In the genomic region with DNA sequence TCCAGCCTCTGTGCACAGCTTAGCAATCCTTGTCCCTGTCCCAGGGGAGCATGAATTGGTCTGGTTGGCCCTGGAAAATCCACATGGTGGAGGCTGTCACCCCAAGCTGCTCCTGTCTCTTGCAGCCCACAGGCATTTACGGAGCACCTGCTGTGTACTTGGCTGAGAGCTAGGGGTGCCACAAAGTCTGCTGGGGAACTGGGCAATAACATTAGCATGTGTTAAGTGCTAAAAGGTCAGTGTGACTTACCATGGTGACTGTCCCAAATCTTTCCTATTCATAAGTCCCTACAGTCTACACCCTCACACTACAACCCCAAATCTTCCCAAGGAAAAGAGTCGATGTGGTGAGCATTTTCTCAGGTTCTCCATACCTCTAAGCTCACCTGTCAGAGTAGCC, we compare ENCODE assay signal across 1 cellular context.
A peak's percentile ranks its signal among the peaks of the same experiment; 100 is the strongest.
TF ChIP-seq lines count a peak whose summit lies in the region.

No MANE protein-coding gene starts in this region.

TF ChIP-seq in HEK293, 187 proteins besides CTCF, POLR2A, EP300 and RAD21:
- TF ChIP-seq, protein P1, sequence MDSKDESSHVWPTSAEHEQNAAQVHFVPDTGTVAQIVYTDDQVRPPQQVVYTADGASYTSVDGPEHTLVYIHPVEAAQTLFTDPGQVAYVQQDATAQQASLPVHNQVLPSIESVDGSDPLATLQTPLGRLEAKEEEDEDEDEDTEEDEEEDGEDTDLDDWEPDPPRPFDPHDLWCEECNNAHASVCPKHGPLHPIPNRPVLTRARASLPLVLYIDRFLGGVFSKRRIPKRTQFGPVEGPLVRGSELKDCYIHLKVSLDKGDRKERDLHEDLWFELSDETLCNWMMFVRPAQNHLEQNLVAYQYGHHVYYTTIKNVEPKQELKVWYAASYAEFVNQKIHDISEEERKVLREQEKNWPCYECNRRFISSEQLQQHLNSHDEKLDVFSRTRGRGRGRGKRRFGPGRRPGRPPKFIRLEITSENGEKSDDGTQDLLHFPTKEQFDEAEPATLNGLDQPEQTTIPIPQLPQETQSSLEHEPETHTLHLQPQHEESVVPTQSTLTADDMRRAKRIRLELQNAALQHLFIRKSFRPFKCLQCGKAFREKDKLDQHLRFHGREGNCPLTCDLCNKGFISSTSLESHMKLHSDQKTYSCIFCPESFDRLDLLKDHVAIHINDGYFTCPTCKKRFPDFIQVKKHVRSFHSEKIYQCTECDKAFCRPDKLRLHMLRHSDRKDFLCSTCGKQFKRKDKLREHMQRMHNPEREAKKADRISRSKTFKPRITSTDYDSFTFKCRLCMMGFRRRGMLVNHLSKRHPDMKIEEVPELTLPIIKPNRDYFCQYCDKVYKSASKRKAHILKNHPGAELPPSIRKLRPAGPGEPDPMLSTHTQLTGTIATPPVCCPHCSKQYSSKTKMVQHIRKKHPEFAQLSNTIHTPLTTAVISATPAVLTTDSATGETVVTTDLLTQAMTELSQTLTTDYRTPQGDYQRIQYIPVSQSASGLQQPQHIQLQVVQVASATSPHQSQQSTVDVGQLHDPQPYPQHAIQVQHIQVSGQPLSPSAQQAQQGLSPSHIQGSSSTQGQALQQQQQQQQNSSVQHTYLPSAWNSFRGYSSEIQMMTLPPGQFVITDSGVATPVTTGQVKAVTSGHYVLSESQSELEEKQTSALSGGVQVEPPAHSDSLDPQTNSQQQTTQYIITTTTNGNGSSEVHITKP (tag by site-specific recombination; IDR thresholded peaks at IDR 0.05) = no peak
- TF ChIP-seq PRDM1 (tag by site-specific recombination; IDR thresholded peaks at IDR 0.05) (no peak), ZNF114 (tag by site-specific recombination; IDR thresholded peaks at IDR 0.05) (no peak), SP3 (tag by site-specific recombination; IDR thresholded peaks at IDR 0.05) (no peak), ZIC2 (tag by site-specific recombination; IDR thresholded peaks at IDR 0.05) (0 out of 2 replicates have a peak, but pooled peaks have one; percentile 6)
- TF ChIP-seq, protein P2, sequence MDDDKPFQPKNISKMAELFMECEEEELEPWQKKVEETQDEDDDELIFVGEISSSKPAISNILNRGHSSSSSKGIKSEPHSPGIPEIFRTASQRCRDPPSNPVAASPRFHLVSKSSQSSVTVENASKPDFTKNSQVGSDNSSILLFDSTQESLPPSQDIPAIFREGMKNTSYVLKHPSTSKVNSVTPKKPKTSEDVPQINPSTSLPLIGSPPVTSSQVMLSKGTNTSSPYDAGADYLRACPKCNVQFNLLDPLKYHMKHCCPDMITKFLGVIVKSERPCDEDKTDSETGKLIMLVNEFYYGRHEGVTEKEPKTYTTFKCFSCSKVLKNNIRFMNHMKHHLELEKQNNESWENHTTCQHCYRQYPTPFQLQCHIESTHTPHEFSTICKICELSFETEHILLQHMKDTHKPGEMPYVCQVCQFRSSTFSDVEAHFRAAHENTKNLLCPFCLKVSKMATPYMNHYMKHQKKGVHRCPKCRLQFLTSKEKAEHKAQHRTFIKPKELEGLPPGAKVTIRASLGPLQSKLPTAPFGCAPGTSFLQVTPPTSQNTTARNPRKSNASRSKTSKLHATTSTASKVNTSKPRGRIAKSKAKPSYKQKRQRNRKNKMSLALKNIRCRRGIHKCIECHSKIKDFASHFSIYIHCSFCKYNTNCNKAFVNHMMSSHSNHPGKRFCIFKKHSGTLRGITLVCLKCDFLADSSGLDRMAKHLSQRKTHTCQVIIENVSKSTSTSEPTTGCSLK (tag by site-specific recombination; IDR thresholded peaks at IDR 0.05) = no peak
TF ChIP-seq in HEK293: peak in this region for 1.
